ENCODE assay signal across 8 cellular contexts in genomic region chr5:98827161-98827560, GRCh38.
DNase-seq lines count a peak whose midpoint lies in the region; ATAC-seq and TF ChIP-seq lines count a peak whose summit lies in the region.

No MANE protein-coding gene starts in this region.

- no peak overlapping the region for H3K27ac ChIP-seq in C4-2B

- ATAC-seq in GM18868 (IDR thresholded peaks at IDR 0.05; ENCODE audit: unreplicated experiment): peak; percentile 84
- ATAC-seq in GM21576 (IDR thresholded peaks at IDR 0.05; ENCODE audit: unreplicated experiment): no peak

- peak; percentile 3 to 17 for DNase-seq in Kasumi-1 (lab: John Stamatoyannopoulos, UW)
- peak; percentile 14 for DNase-seq in amniotic stem cell (lab: John Stamatoyannopoulos, UW)
- DNase-seq in left kidney (ENCODE audit: low read depth, low spot score): peak; percentile 71
- DNase-seq in putamen (ENCODE audit: low spot score): no peak
- DNase-seq in stimulated activated CD4-positive, alpha-beta T cell treated with anti-CD3 and anti-CD28 coated beads, Interleukin-12 subunit alpha, Interleukin-12 subunit beta, amount 100 ng/mL, for 4 hours: no peak

- peak; percentile 72 for TF ChIP-seq CTCF in C4-2B (conservative IDR thresholded peaks at IDR 0.05)

Comparison
In these comparisons a context has a peak if more than half of its experiments do, and no peak if none do; other contexts are left out.
1. DNase-seq: peak in Kasumi-1 (2 of 2), amniotic stem cell (single experiment) and left kidney (single experiment); none in putamen (single experiment) and stimulated activated CD4-positive, alpha-beta T cell treated with anti-CD3 and anti-CD28 coated beads, Interleukin-12 subunit alpha, Interleukin-12 subunit beta, amount 100 ng/mL, for 4 hours (single experiment).